In the genomic region with DNA sequence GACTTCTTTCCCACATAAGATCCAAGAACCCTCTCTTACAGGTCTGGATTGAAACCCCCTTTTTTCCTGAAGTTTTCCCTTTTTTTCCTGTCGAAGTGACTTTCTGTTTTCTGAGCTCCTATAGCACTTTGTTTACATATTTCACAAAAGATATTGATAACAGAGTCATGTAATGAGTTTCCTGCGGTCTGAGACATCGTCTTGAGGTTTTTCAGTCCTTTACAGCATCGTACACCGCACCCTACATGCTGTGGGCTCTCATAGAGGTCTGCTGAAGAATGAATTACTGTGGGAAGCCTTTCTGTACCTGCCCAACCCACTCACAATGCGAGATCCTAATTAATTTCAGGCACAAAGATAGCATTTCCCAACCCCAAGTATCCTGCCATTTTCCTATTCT, we compare ENCODE assay signal across 12 cellular contexts. TPM values are rescaled to one million over a fixed set of nuclear protein-coding genes. Genes with fewer than 3 reads are reported as not detected.
DNase-seq lines count a peak whose midpoint lies in the region; ATAC-seq and TF ChIP-seq lines count a peak whose summit lies in the region.
"Had no signal": no experiment of that assay in that cellular context is flagged by ENCODE, and none has a peak within 500 bp of the region (broad histone marks: within the 10 kb centered on the region; RNA-seq: fewer than 3 reads in every experiment).

No MANE protein-coding gene starts in this region.

- H3K18ac ChIP-seq in IMR-90 (ENCODE audit: low read depth, low read length), result no peak overlapping the region

- H3K27me3 ChIP-seq in CD8-positive, alpha-beta memory T cell (ENCODE audit: insufficient read depth, low read length, poor library complexity, severe bottlenecking), result no peaks in the 10 kb centered on the region
- H3K27me3 ChIP-seq in IMR-90 (ENCODE audit: control insufficient read depth, insufficient read depth, low read length) (peaks cover 24% of the 10 kb centered on the region), A673 (replicated peaks; ENCODE audit: insufficient read depth, low read depth, low read length, poor library complexity) (no peaks in the 10 kb centered on the region)

- no peaks in the 10 kb centered on the region for H3K9me3 Mint-ChIP-seq in CD8-positive, alpha-beta memory T cell
- no peaks in the 10 kb centered on the region for H3K9me3 Mint-ChIP-seq in osteocyte (ENCODE audit: unreplicated experiment)
- H3K9me3 Mint-ChIP-seq: H9 had no signal

- no peak overlapping the region for H2AFZ ChIP-seq in IMR-90 (replicated peaks; ENCODE audit: low read length, poor library complexity)

- no peak overlapping the region for H2BK120ac ChIP-seq in IMR-90 (ENCODE audit: low read depth, low read length)

- TF ChIP-seq POLR2A in IMR-90 (IDR thresholded peaks at IDR 0.05; ENCODE audit: low read depth, low read length), result no peak

- no peak overlapping the region for H2AK5ac ChIP-seq in IMR-90 (ENCODE audit: low read depth, low read length)

- H3K23ac ChIP-seq in IMR-90 (ENCODE audit: low read depth, low read length), result no peak overlapping the region

- no peaks in the 10 kb centered on the region for H4K20me1 ChIP-seq in IMR-90 (ENCODE audit: insufficient read depth, low read length)

- H2AK9ac ChIP-seq in IMR-90 (replicated peaks; ENCODE audit: low read depth, low read length, poor library complexity), result no peak overlapping the region

- no peak overlapping the region for H4K5ac ChIP-seq in IMR-90 (ENCODE audit: low read depth, low read length)

- POLR2A ChIA-PET in CD8-positive, alpha-beta memory T cell (lab: Charles Lee), result interaction anchor here (0.6 kb wide), 1 partner anchor 387 kb away, joined by 3 read pairs; no protein-coding TSS in a partner anchor
- POLR2A ChIA-PET in IMR-90 (lab: Charles Lee; ENCODE audit: unreplicated experiment) (no interaction called here), A673 (lab: Charles Lee; ENCODE audit: low non-redundant PET) (no interaction called here)

- no peak for TF ChIP-seq CTCF in IMR-90 (conservative IDR thresholded peaks at IDR 0.05; ENCODE audit: low read depth, low read length)
- TF ChIP-seq CTCF in osteocyte (IDR thresholded peaks at IDR 0.05), result no peak
- no peak for TF ChIP-seq CTCF in A673 (conservative IDR thresholded peaks at IDR 0.05; ENCODE audit: low read depth, low read length)

- no peak overlapping the region for H3K4me3 ChIP-seq in CD8-positive, alpha-beta memory T cell (ENCODE audit: low read length)
- H3K4me3 ChIP-seq in IMR-90 (ENCODE audit: insufficient read depth, low read depth, low read length) (no peak overlapping the region), A673 (ENCODE audit: low read depth, low read length, poor library complexity, severe bottlenecking) (no peak overlapping the region)

- dilution Hi-C loops in IMR-90 (cut with HindIII; ENCODE audit: low sequenced_read_pairs, unreplicated experiment), result no loop called here

- in situ Hi-C loops in IMR-90 (cut with MboI; ENCODE audit: low sequenced_read_pairs), result loop anchor here (25.0 kb wide), 2 partner anchors 463 to 663 kb away; no protein-coding TSS in a partner anchor

- WGBS in IMR-90 (ENCODE audit: extremely low coverage in 2 of 2, insufficient read length in 1 of 2), 2 experiments, result 80% methylated on average over 1 of the region's 6 CpGs; no CpG with 5 or more reads in 1 of the 2 experiments

- H3K4me3 Mint-ChIP-seq in CD8-positive, alpha-beta memory T cell, result no peak overlapping the region
- H3K4me3 Mint-ChIP-seq in osteocyte (ENCODE audit: unreplicated experiment), result no peak overlapping the region
- H3K4me3 Mint-ChIP-seq: H9 had no signal

- H2BK20ac ChIP-seq in IMR-90 (ENCODE audit: low read depth, low read length), result no peak overlapping the region

- no peak overlapping the region for H2BK5ac ChIP-seq in IMR-90 (ENCODE audit: low read depth, low read length, poor library complexity, severe bottlenecking)

- H3K36me3 ChIP-seq in CD8-positive, alpha-beta memory T cell (ENCODE audit: insufficient read depth, low read length), result no peaks in the 10 kb centered on the region
- H3K36me3 ChIP-seq in IMR-90 (ENCODE audit: control insufficient read depth, insufficient read depth, low read length) (no peaks in the 10 kb centered on the region), A673 (ENCODE audit: insufficient read depth, low read length, poor library complexity, severe bottlenecking) (no peaks in the 10 kb centered on the region)

- no peak for DNase-seq in CD8-positive, alpha-beta memory T cell
- peak; percentile 47 for DNase-seq in IMR-90
- DNase-seq in caudate nucleus (lab: John Stamatoyannopoulos, UW), result no peak
- no peak for DNase-seq in osteocyte (ENCODE audit: extremely low spot score, unreplicated experiment)
- DNase-seq in T-helper 9 cell, result no peak
- no peak for DNase-seq in A673 (ENCODE audit: low spot score)
- DNase-seq: H9, NCI-H1436 treated with DMSO at 0.1 percent for 48 hours, NCI-H2029 treated with DMSO at 0.1 percent for 48 hours, NCI-H2227 treated with DMSO at 0.1 percent for 48 hours, NCI-H524 treated with DMSO at 0.1 percent for 48 hours had no signal

- CTCF ChIA-PET in CD8-positive, alpha-beta memory T cell (lab: Charles Lee), result interaction anchor here (1.0 to 1.6 kb wide), 2 partner anchors 10 to 191 kb away, joined by 3 to 4 read pairs; no protein-coding TSS in a partner anchor
- CTCF ChIA-PET in IMR-90 (lab: Yijun Ruan, JAX) (interaction anchor here (1.1 kb wide), 1 partner anchor 191 kb away, joined by 5 read pairs; no protein-coding TSS in a partner anchor), A673 (lab: Charles Lee) (no interaction called here)

- no peaks in the 10 kb centered on the region for H3K27me3 Mint-ChIP-seq in CD8-positive, alpha-beta memory T cell
- H3K27me3 Mint-ChIP-seq in osteocyte (ENCODE audit: unreplicated experiment), result no peaks in the 10 kb centered on the region

- no TSS peak for BruUV-seq in IMR-90 (replicated peaks; lab: Mats Ljungman, UMichigan)
- BruUV-seq in A673 (replicated peaks; lab: Mats Ljungman, UMichigan), result no TSS peak

- H3K27ac ChIP-seq in CD8-positive, alpha-beta memory T cell (ENCODE audit: low read depth, low read length), result peak overlapping the region; percentile 16
- H3K27ac ChIP-seq in IMR-90 (ENCODE audit: insufficient read depth, low read length) (no peak overlapping the region), caudate nucleus (ENCODE audit: low read depth, low read length) (peak overlapping the region; percentile 36), A673 (ENCODE audit: low read depth, low read length, poor library complexity, severe bottlenecking) (no peak overlapping the region)

- H3K9me1 ChIP-seq in IMR-90 (ENCODE audit: insufficient read depth, low read length), result no peaks in the 10 kb centered on the region

- no peak overlapping the region for H3K27ac Mint-ChIP-seq in CD8-positive, alpha-beta memory T cell
- peak overlapping the region; percentile 62 for H3K27ac Mint-ChIP-seq in osteocyte (ENCODE audit: unreplicated experiment)
- H3K27ac Mint-ChIP-seq: H9 had no signal

- intact Hi-C loops in IMR-90 (cut with micrococcal nuclease) (no loop called here), A673 (cut with micrococcal nuclease; ENCODE audit: unreplicated experiment) (no loop called here)

- TF ChIP-seq RAD21 in IMR-90 (IDR thresholded peaks at IDR 0.05; ENCODE audit: low read length), result no peak

- H3K4me1 Mint-ChIP-seq in CD8-positive, alpha-beta memory T cell, result peaks cover 5 to 14% (median 6%) of the 10 kb centered on the region in 3 donors
- peaks cover 51% of the 10 kb centered on the region for H3K4me1 Mint-ChIP-seq in osteocyte (ENCODE audit: unreplicated experiment)

- H2BK15ac ChIP-seq in IMR-90 (ENCODE audit: low read depth, low read length), result no peak overlapping the region

- H3K36me3 Mint-ChIP-seq in CD8-positive, alpha-beta memory T cell, result peaks cover 0 to 8% (median 5%) of the 10 kb centered on the region in 3 donors
- no peaks in the 10 kb centered on the region for H3K36me3 Mint-ChIP-seq in osteocyte (ENCODE audit: unreplicated experiment)

- H3K14ac ChIP-seq in IMR-90 (replicated peaks; ENCODE audit: low read depth, low read length), result no peak overlapping the region

- ATAC-seq in IMR-90 (ENCODE audit: low read depth) (no peak), HG02798 (IDR thresholded peaks at IDR 0.05; ENCODE audit: poor library complexity, unreplicated experiment) (no peak)

- no peak overlapping the region for H4K8ac ChIP-seq in IMR-90 (ENCODE audit: low read depth in 2 of 2, low read length in 2 of 2)

- H3K9ac ChIP-seq in IMR-90 (ENCODE audit: low read depth, low read length), result no peak overlapping the region

- H4K91ac ChIP-seq in IMR-90 (ENCODE audit: insufficient read depth, low read depth, low read length), result no peak overlapping the region

- H3K9me3 ChIP-seq in CD8-positive, alpha-beta memory T cell (ENCODE audit: low read length), result no peaks in the 10 kb centered on the region
- H3K9me3 ChIP-seq in IMR-90 (ENCODE audit: control insufficient read depth, insufficient read depth, low read length) (no peaks in the 10 kb centered on the region), A673 (ENCODE audit: low read depth, low read length, poor library complexity, severe bottlenecking) (no peaks in the 10 kb centered on the region)

- no peak overlapping the region for H3K56ac ChIP-seq in IMR-90 (ENCODE audit: extremely low read depth, insufficient read depth, low read length)

- H3K79me1 ChIP-seq in IMR-90 (ENCODE audit: low read depth in 1 of 2, low read length in 2 of 2), result no peaks in the 10 kb centered on the region

- H3K4ac ChIP-seq in IMR-90 (ENCODE audit: low read depth, low read length), result no peak overlapping the region

- H3K4me2 ChIP-seq in IMR-90 (ENCODE audit: low read depth, low read length), result no peak overlapping the region; the same call in 1 of the 2 replicates

- no peaks in the 10 kb centered on the region for H3K4me1 ChIP-seq in CD8-positive, alpha-beta memory T cell (ENCODE audit: insufficient read depth, low read length)
- H3K4me1 ChIP-seq in IMR-90 (ENCODE audit: control insufficient read depth, insufficient read depth, low read length) (peaks cover 3% of the 10 kb centered on the region; the same call in 1 of the 2 replicates), A673 (ENCODE audit: insufficient read depth, low read length, poor library complexity, severe bottlenecking) (no peaks in the 10 kb centered on the region)

RNA-seq across cellular contexts. Expression of a gene that starts 53.1 kb away (rescaled TPM):
- 1 to 10 TPM; 2.8 to 3.5 TPM for total RNA-seq in CD8-positive, alpha-beta memory T cell
- polyA plus RNA-seq in CD8-positive, alpha-beta memory T cell, result 0.78 TPM
- total RNA-seq in IMR-90 (2012; rRNA removed) (under 0.01 TPM in 1 of 2 replicates, not detected in the other), osteocyte (1.7 and 2.4 TPM in 2 replicates), A673 (2021) (0.26 TPM in 1 of 2 replicates, not detected in the other)
- 0.17 TPM in 1 of 2 replicates, not detected in the other for polyA plus RNA-seq in IMR-90 (2012; rRNA removed)
- polyA plus RNA-seq in IMR-90 (2012; cell fraction: cytosol; rRNA removed), result not detected in 2 replicates
- 0.01 and 0.08 TPM in 2 replicates for polyA plus RNA-seq in IMR-90 (2012; cell fraction: nucleus; rRNA removed; ENCODE audit: low replicate concordance)

Comparison
In these comparisons a context has a peak if more than half of its experiments do, and no peak if none do; other contexts are left out.
1. H3K27ac ChIP-seq: peak in CD8-positive, alpha-beta memory T cell (single experiment) and caudate nucleus (single experiment); none in IMR-90 (single experiment) and A673 (single experiment).